In genomic region chr1:83515566-83516169, GRCh38 we compare ENCODE assay signal across 1 cellular context.
TF ChIP-seq lines count a peak whose summit lies in the region.

No MANE protein-coding gene starts in this region.

TF ChIP-seq in HepG2, 621 proteins besides CTCF, POLR2A, EP300 and RAD21 (continued from another document):
- TF ChIP-seq, protein P1, sequence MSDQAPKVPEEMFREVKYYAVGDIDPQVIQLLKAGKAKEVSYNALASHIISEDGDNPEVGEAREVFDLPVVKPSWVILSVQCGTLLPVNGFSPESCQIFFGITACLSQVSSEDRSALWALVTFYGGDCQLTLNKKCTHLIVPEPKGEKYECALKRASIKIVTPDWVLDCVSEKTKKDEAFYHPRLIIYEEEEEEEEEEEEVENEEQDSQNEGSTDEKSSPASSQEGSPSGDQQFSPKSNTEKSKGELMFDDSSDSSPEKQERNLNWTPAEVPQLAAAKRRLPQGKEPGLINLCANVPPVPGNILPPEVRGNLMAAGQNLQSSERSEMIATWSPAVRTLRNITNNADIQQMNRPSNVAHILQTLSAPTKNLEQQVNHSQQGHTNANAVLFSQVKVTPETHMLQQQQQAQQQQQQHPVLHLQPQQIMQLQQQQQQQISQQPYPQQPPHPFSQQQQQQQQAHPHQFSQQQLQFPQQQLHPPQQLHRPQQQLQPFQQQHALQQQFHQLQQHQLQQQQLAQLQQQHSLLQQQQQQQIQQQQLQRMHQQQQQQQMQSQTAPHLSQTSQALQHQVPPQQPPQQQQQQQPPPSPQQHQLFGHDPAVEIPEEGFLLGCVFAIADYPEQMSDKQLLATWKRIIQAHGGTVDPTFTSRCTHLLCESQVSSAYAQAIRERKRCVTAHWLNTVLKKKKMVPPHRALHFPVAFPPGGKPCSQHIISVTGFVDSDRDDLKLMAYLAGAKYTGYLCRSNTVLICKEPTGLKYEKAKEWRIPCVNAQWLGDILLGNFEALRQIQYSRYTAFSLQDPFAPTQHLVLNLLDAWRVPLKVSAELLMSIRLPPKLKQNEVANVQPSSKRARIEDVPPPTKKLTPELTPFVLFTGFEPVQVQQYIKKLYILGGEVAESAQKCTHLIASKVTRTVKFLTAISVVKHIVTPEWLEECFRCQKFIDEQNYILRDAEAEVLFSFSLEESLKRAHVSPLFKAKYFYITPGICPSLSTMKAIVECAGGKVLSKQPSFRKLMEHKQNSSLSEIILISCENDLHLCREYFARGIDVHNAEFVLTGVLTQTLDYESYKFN (CRISPR knock-in tag; conservative IDR thresholded peaks at IDR 0.05) = no peak
- TF ChIP-seq, protein P2, sequence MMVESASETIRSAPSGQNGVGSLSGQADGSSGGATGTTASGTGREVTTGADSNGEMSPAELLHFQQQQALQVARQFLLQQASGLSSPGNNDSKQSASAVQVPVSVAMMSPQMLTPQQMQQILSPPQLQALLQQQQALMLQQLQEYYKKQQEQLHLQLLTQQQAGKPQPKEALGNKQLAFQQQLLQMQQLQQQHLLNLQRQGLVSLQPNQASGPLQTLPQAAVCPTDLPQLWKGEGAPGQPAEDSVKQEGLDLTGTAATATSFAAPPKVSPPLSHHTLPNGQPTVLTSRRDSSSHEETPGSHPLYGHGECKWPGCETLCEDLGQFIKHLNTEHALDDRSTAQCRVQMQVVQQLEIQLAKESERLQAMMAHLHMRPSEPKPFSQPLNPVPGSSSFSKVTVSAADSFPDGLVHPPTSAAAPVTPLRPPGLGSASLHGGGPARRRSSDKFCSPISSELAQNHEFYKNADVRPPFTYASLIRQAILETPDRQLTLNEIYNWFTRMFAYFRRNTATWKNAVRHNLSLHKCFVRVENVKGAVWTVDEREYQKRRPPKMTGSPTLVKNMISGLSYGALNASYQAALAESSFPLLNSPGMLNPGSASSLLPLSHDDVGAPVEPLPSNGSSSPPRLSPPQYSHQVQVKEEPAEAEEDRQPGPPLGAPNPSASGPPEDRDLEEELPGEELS (CRISPR knock-in tag; IDR thresholded peaks at IDR 0.05) = no peak
- TF ChIP-seq RORA (CRISPR knock-in tag; IDR thresholded peaks at IDR 0.05) = no peak
- no peak for TF ChIP-seq TARDBP (CRISPR knock-in tag; IDR thresholded peaks at IDR 0.05)
- no peak for TF ChIP-seq KLF12 (CRISPR knock-in tag; IDR thresholded peaks at IDR 0.05; ENCODE audit: borderline replicate concordance)
- no peak for TF ChIP-seq USF2 (IDR thresholded peaks at IDR 0.05; ENCODE audit: low read depth, low read length)
- TF ChIP-seq USF2 (CRISPR knock-in tag; IDR thresholded peaks at IDR 0.05; ENCODE audit: borderline replicate concordance) = no peak
- TF ChIP-seq SSRP1 (CRISPR knock-in tag; IDR thresholded peaks at IDR 0.05) = no peak
- no peak for TF ChIP-seq ZNF207 (IDR thresholded peaks at IDR 0.05; ENCODE audit: borderline replicate concordance)
- TF ChIP-seq, protein P3, sequence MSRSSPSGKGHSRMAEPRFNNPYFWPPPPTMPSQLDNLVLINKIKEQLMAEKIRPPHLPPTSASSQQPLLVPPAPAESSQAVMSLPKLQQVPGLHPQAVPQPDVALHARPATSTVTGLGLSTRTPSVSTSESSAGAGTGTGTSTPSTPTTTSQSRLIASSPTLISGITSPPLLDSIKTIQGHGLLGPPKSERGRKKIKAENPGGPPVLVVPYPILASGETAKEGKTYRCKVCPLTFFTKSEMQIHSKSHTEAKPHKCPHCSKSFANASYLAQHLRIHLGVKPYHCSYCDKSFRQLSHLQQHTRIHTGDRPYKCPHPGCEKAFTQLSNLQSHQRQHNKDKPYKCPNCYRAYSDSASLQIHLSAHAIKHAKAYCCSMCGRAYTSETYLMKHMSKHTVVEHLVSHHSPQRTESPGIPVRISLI (CRISPR knock-in tag; IDR thresholded peaks at IDR 0.05; ENCODE audit: borderline replicate concordance) = no peak
- TF ChIP-seq, protein P4, sequence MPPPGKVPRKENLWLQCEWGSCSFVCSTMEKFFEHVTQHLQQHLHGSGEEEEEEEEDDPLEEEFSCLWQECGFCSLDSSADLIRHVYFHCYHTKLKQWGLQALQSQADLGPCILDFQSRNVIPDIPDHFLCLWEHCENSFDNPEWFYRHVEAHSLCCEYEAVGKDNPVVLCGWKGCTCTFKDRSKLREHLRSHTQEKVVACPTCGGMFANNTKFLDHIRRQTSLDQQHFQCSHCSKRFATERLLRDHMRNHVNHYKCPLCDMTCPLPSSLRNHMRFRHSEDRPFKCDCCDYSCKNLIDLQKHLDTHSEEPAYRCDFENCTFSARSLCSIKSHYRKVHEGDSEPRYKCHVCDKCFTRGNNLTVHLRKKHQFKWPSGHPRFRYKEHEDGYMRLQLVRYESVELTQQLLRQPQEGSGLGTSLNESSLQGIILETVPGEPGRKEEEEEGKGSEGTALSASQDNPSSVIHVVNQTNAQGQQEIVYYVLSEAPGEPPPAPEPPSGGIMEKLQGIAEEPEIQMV (CRISPR knock-in tag; IDR thresholded peaks at IDR 0.05; ENCODE audit: low read depth) = no peak
- TF ChIP-seq ZNF713 (CRISPR knock-in tag; IDR thresholded peaks at IDR 0.05) = no peak
- TF ChIP-seq ZNF652 (CRISPR knock-in tag; IDR thresholded peaks at IDR 0.05; ENCODE audit: borderline replicate concordance, low read depth) = no peak
- no peak for TF ChIP-seq MBNL3 (CRISPR knock-in tag; conservative IDR thresholded peaks at IDR 0.05)
- TF ChIP-seq ZBTB38 (CRISPR knock-in tag; IDR thresholded peaks at IDR 0.05) = no peak
